In the genomic region with DNA sequence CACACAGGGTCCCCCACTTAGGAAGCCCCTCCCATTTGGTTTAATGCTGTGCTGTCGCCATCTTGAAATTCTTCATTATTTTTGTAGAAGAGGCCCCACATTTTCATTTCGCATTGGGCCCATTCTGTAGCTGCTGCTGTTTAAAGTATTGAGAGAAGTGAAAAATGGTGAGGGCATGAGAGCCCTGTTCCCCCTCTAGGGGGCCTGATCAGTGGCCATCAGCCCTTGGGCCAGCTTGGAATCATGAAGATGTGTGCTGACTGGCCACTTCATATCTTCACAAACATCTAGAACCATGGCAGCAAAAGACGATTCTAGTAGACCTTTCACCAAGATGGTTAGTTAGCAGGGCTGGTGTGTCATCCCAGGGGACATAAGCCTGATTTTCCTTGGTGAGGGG, we compare ENCODE assay signal across 22 cellular contexts. TPM values are rescaled to one million over a fixed set of nuclear protein-coding genes. Genes with fewer than 3 reads are reported as not detected.
A peak's percentile ranks its signal among the peaks of the same experiment; 100 is the strongest.
DNase-seq lines count a peak whose midpoint lies in the region; ATAC-seq, FAIRE-seq and TF ChIP-seq lines count a peak whose summit lies in the region.
"Had no signal": no experiment of that assay in that cellular context is flagged by ENCODE, and none has a peak within 500 bp of the region (broad histone marks: within the 10 kb centered on the region; RNA-seq: fewer than 3 reads in every experiment).

No MANE protein-coding gene starts in this region.

- H3K4me3 ChIP-seq in K562: no peak overlapping the region
- no peak overlapping the region for H3K4me3 ChIP-seq in spleen
- H3K4me3 ChIP-seq: HAP-1, heart left ventricle, lower lobe of right lung, SJSA1, smooth muscle cell, testis had no signal

- H3K9me3 Mint-ChIP-seq in activated CD4-positive, alpha-beta T cell treated with anti-CD3 and anti-CD28 coated beads, Interleukin-2, amount 10 ng/mL, durations not matched to agents 24 days and 14 days: no peaks in the 10 kb centered on the region
- no peaks in the 10 kb centered on the region for H3K9me3 Mint-ChIP-seq in IgD-negative memory B cell
- no peaks in the 10 kb centered on the region for H3K9me3 Mint-ChIP-seq in natural killer cell

- 61% methylated on average over 3 of the region's 3 CpGs for WGBS in K562 (ENCODE audit: insufficient coverage, low coverage, missing lambda C conversion rate)
- WGBS in spleen, 5 donors: 87 to 95% (median 91%) methylated on average over 3 of the region's 3 CpGs

- peaks cover 33% of the 10 kb centered on the region for H3K36me3 Mint-ChIP-seq in activated CD4-positive, alpha-beta T cell treated with anti-CD3 and anti-CD28 coated beads, Interleukin-2, amount 10 ng/mL, durations not matched to agents 24 days and 14 days (ENCODE audit: low read depth)
- H3K36me3 Mint-ChIP-seq in IgD-negative memory B cell (no peaks in the 10 kb centered on the region), natural killer cell (no peaks in the 10 kb centered on the region)

- POLR2A ChIA-PET in K562 (lab: Yijun Ruan, JAX): no interaction called here

- CTCF ChIA-PET in K562 (lab: Yijun Ruan, JAX; ENCODE audit: low intra/inter-chr PET ratio): no interaction called here

- TF ChIP-seq CTCF in K562 (IDR thresholded peaks at IDR 0.05 in 2 of 3, conservative IDR thresholded peaks at IDR 0.05 in 1 of 3; ENCODE audit: insufficient read depth in 2 of 3, low read depth in 1 of 3, low read length in 3 of 3) (0 out of 6 replicates have a peak, but pooled peaks of 2 of the 3 experiments have one; percentile 7 to 23), spleen (IDR thresholded peaks at IDR 0.05 in 8 of 11, conservative IDR thresholded peaks at IDR 0.05 in 3 of 11) (no peak), natural killer cell (IDR thresholded peaks at IDR 0.05) (no peak)

- in situ Hi-C loops in K562 (cut with MboI): no loop called here

- intact Hi-C loops in activated CD4-positive, alpha-beta T cell treated with anti-CD3 and anti-CD28 coated beads, Interleukin-2, amount 10 ng/mL, durations not matched to agents 24 days and 14 days (cut with micrococcal nuclease): no loop called here
- intact Hi-C loops in K562 (cut with micrococcal nuclease) (no loop called here), spleen (cut with DNase I; ENCODE audit: low total_unique reads) (no loop called here), natural killer cell (cut with micrococcal nuclease) (no loop called here)

- no peak for ATAC-seq in K562
- ATAC-seq in natural killer cell: no peak
- ATAC-seq: heart left ventricle, lower lobe of right lung, Panc1 had no signal

- FAIRE-seq in K562 (lab: Jason Lieb, UNC): no peak
- FAIRE-seq: astrocyte had no signal

- no peak overlapping the region for H2AFZ ChIP-seq in K562 (ENCODE audit: low read depth, low read length)

- peaks cover 48% of the 10 kb centered on the region for H3K79me2 ChIP-seq in K562 (ENCODE audit: control insufficient read depth, insufficient read depth, low read length)

- H3K4me2 ChIP-seq in K562 (ENCODE audit: insufficient read depth, low read length): no peak overlapping the region
- H3K4me2 ChIP-seq: smooth muscle cell had no signal

- H3K4me1 ChIP-seq in K562 (replicated peaks in 1 of 2; ENCODE audit: control insufficient read depth in 2 of 2, insufficient read depth in 2 of 2, low read length in 2 of 2) (peaks cover 21 to 23% of the 10 kb centered on the region in 2 experiments), spleen (peaks cover 47 to 95% (median 75%) of the 10 kb centered on the region in 6 donors)

- no peaks in the 10 kb centered on the region for H4K20me1 ChIP-seq in K562 (replicated peaks; ENCODE audit: control insufficient read depth, insufficient read depth, low read length)

- no peak for DNase-seq in activated CD4-positive, alpha-beta T cell treated with anti-CD3 and anti-CD28 coated beads, Interleukin-2, amount 10 ng/mL, durations not matched to agents 24 days and 14 days
- no peak for DNase-seq in activated CD4-positive, alpha-beta T cell treated with anti-CD3 and anti-CD28 coated beads for 4 hours
- peak in 1 of 4 experiments; percentile 18 for DNase-seq in K562 (ENCODE audit: extremely low read depth in 1 of 4, low spot score in 3 of 4)
- DNase-seq in spleen: no peak
- DNase-seq in NCI-H82 treated with DMSO at 0.1 percent for 48 hours (lab: John Stamatoyannopoulos, UW; ENCODE audit: unreplicated experiment): no peak
- DNase-seq in NK-92 treated with Interleukin-12 subunit alpha and Interleukin-12 subunit beta, amount 100 ng/mL, for 24 hours (lab: John Stamatoyannopoulos, UW): no peak
- DNase-seq in natural killer cell: no peak
- DNase-seq: activated CD4-positive, alpha-beta T cell treated with anti-CD3 and anti-CD28 coated beads, Interleukin-2, amount 50 U/mL, for 1 hour; activated naive CD4-positive, alpha-beta T cell; heart left ventricle; lower lobe of right lung; NCI-H2107; NCI-H526; testis had no signal

- H3K9me3 ChIP-seq in K562 (replicated peaks; ENCODE audit: control insufficient read depth, insufficient read depth, low read depth, low read length): peaks cover 7% of the 10 kb centered on the region
- H3K9me3 ChIP-seq in spleen: no peaks in the 10 kb centered on the region
- H3K9me3 ChIP-seq: HAP-1, heart left ventricle, lower lobe of right lung, SJSA1, testis had no signal

- no peak overlapping the region for H3K27ac ChIP-seq in K562 (ENCODE audit: extremely low read depth, low read depth, low read length)
- H3K27ac ChIP-seq in spleen: peak overlapping the region in 6 of 8 donors; percentile 9 to 98 (median 94)
- H3K27ac ChIP-seq: heart left ventricle, lower lobe of right lung, SJSA1 had no signal

- H3K27me3 Mint-ChIP-seq in activated CD4-positive, alpha-beta T cell treated with anti-CD3 and anti-CD28 coated beads, Interleukin-2, amount 10 ng/mL, durations not matched to agents 24 days and 14 days: no peaks in the 10 kb centered on the region
- H3K27me3 Mint-ChIP-seq in IgD-negative memory B cell (no peaks in the 10 kb centered on the region), natural killer cell (ENCODE audit: low read depth in 2 of 2) (no peaks in the 10 kb centered on the region)

- BruUV-seq in K562 (replicated peaks; lab: Mats Ljungman, UMichigan): no TSS peak

- H3K9me1 ChIP-seq in K562 (ENCODE audit: control insufficient read depth, insufficient read depth, low read length): no peaks in the 10 kb centered on the region

- TF ChIP-seq POLR2A in K562 (conservative IDR thresholded peaks at IDR 0.05): no peak
- no peak for TF ChIP-seq POLR2A in spleen (IDR thresholded peaks at IDR 0.05)

- no peak for TF ChIP-seq RAD21 in K562 (CRISPR knock-in tag; conservative IDR thresholded peaks at IDR 0.05 in 1 of 2, IDR thresholded peaks at IDR 0.05 in 1 of 2)

- H3K27me3 ChIP-seq in K562 (ENCODE audit: control insufficient read depth in 2 of 2, insufficient read depth in 2 of 2, low read length in 2 of 2) (no peaks in the 10 kb centered on the region), spleen (replicated peaks in 1 of 7) (no peaks in the 10 kb centered on the region)
- H3K27me3 ChIP-seq: heart left ventricle, SJSA1, testis had no signal

- peak overlapping the region; percentile 45 for H3K27ac Mint-ChIP-seq in activated CD4-positive, alpha-beta T cell treated with anti-CD3 and anti-CD28 coated beads, Interleukin-2, amount 10 ng/mL, durations not matched to agents 24 days and 14 days
- H3K27ac Mint-ChIP-seq in IgD-negative memory B cell: peak overlapping the region; percentile 68 to 94 (median 91)
- no peak overlapping the region for H3K27ac Mint-ChIP-seq in natural killer cell

- H3K9ac ChIP-seq in K562 (ENCODE audit: insufficient read depth in 1 of 2, low read depth in 2 of 2, low read length in 2 of 2): no peak overlapping the region

- H3K36me3 ChIP-seq in K562 (ENCODE audit: control insufficient read depth, insufficient read depth, low read length) (peaks cover 16% of the 10 kb centered on the region; the same call in 2 of the 3 replicates), spleen (peaks cover 0 to 19% (median 6%) of the 10 kb centered on the region in 6 donors)
- H3K36me3 ChIP-seq: HAP-1, SJSA1 had no signal

- no peak overlapping the region for H3K4me3 Mint-ChIP-seq in activated CD4-positive, alpha-beta T cell treated with anti-CD3 and anti-CD28 coated beads, Interleukin-2, amount 10 ng/mL, durations not matched to agents 24 days and 14 days
- H3K4me3 Mint-ChIP-seq in IgD-negative memory B cell (peak overlapping the region; percentile 13 to 98 (median 77)), natural killer cell (no peak overlapping the region)

- peaks cover 52% of the 10 kb centered on the region for H3K4me1 Mint-ChIP-seq in activated CD4-positive, alpha-beta T cell treated with anti-CD3 and anti-CD28 coated beads, Interleukin-2, amount 10 ng/mL, durations not matched to agents 24 days and 14 days
- H3K4me1 Mint-ChIP-seq in IgD-negative memory B cell (peaks cover 48 to 62% (median 56%) of the 10 kb centered on the region in 3 donors), natural killer cell (peaks cover 28 to 43% of the 10 kb centered on the region in 2 donors)

- TF ChIP-seq EP300 in K562 (IDR thresholded peaks at IDR 0.05; ENCODE audit: low read length): no peak

RNA-seq across cellular contexts. Expression of gene TMEM268, which starts 3.3 kb away (rescaled TPM):
- total RNA-seq in activated CD4-positive, alpha-beta T cell treated with anti-CD3 and anti-CD28 coated beads, Interleukin-2, amount 10 ng/mL, durations not matched to agents 24 days and 14 days: 24.6 and 27.2 TPM in 2 replicates
- polyA plus RNA-seq in IgD-negative memory B cell: 15.9 TPM
- total RNA-seq in K562 (2011; cell fraction: chromatin; rRNA removed; ENCODE audit: low replicate concordance): 35.2 and 43.1 TPM in 2 replicates
- 25.1 and 26.3 TPM in 2 replicates for total RNA-seq in K562 (2011; cell fraction: nucleolus; rRNA removed)
- 33.6 and 48.1 TPM in 2 replicates for total RNA-seq in K562 (2011; cell fraction: nucleoplasm; rRNA removed)
- 9.1 and 11.5 TPM in 2 replicates for total RNA-seq in K562 (2014; rRNA removed)
- total RNA-seq in K562 (2014; rRNA removed; fragmentation: Illumina TruSeq; extraction: Trizol): 10.0 and 10.8 TPM in 2 replicates
- total RNA-seq in K562 (2015; rRNA removed; fragmentation: Illumina TruSeq; extraction: Trizol): 7.1 and 8.6 TPM in 2 replicates
- total RNA-seq in K562 (2021): 14.8 and 17.3 TPM in 2 replicates
- polyA plus RNA-seq in K562 (2011; rRNA removed): 19.3 and 19.4 TPM in 2 replicates
- polyA plus RNA-seq in K562 (2011; cell fraction: cytosol; rRNA removed): 10.1 and 20.0 TPM in 2 replicates
- polyA plus RNA-seq in K562 (2011; cell fraction: nucleus; rRNA removed): 10.2 and 12.8 TPM in 2 replicates
- 7.4 and 20.0 TPM in 2 replicates for polyA plus RNA-seq in K562 (2012)
- polyA plus RNA-seq in K562 (2014; fragmentation: Illumina TruSeq; extraction: Trizol): 19.4 and 19.6 TPM in 2 replicates
- polyA plus RNA-seq in K562 (2014; fragmentation: Nextera tagmentation; extraction: Ambion mirVana): 1 to 10 TPM; 2.6 to 2.7 TPM
- 8.4 and 10.5 TPM in 2 replicates for polyA plus RNA-seq in K562 (2014; rRNA removed)
- 19.3 and 23.1 TPM in 2 replicates for polyA minus RNA-seq in K562 (2011; rRNA and poly(A)+ RNA removed)
- 7.8 and 12.3 TPM in 2 replicates for polyA minus RNA-seq in K562 (2011; cell fraction: cytosol; rRNA and poly(A)+ RNA removed)
- polyA minus RNA-seq in K562 (2011; cell fraction: nucleus; rRNA and poly(A)+ RNA removed): 4.7 and 6.6 TPM in 2 replicates
- 10 to 100 TPM; 24.2 to 51.6 (median 38.4) TPM for total RNA-seq in spleen
- polyA plus RNA-seq in spleen: 10 to 100 TPM in 1 of 3 donors, 1 to 10 TPM in 2; 8.5 to 12.9 (median 9.6) TPM
- 10 to 100 TPM; 10.4 to 14.9 (median 11.5) TPM for total RNA-seq in natural killer cell

RNA-seq across cellular contexts. Expression of gene ATP6V1G1, which starts 26.8 kb away (rescaled TPM):
- 46.7 and 47.1 TPM in 2 replicates for total RNA-seq in activated CD4-positive, alpha-beta T cell treated with anti-CD3 and anti-CD28 coated beads, Interleukin-2, amount 10 ng/mL, durations not matched to agents 24 days and 14 days
- polyA plus RNA-seq in IgD-negative memory B cell (361 TPM), K562 (2011; rRNA removed) (132 and 162 TPM in 2 replicates), K562 (2014; fragmentation: Illumina TruSeq; extraction: Trizol) (168 and 193 TPM in 2 replicates), K562 (2014; fragmentation: Nextera tagmentation; extraction: Ambion mirVana) (100 to 1,000 TPM; 396 to 492 TPM), K562 (2014; rRNA removed) (178 and 199 TPM in 2 replicates), spleen (100 to 1,000 TPM; 179 to 219 (median 206) TPM)
- 17.1 and 17.3 TPM in 2 replicates for total RNA-seq in K562 (2011; cell fraction: chromatin; rRNA removed; ENCODE audit: low replicate concordance)
- 25.5 and 28.2 TPM in 2 replicates for total RNA-seq in K562 (2011; cell fraction: nucleolus; rRNA removed)
- total RNA-seq in K562 (2011; cell fraction: nucleoplasm; rRNA removed): 26.2 and 31.3 TPM in 2 replicates
- total RNA-seq in K562 (2014; rRNA removed) (153 and 194 TPM in 2 replicates), K562 (2014; rRNA removed; fragmentation: Illumina TruSeq; extraction: Trizol) (136 and 150 TPM in 2 replicates), K562 (2015; rRNA removed; fragmentation: Illumina TruSeq; extraction: Trizol) (151 and 163 TPM in 2 replicates), K562 (2021) (88.4 and 89.9 TPM in 2 replicates), spleen (100 to 1,000 TPM in 5 of 7 donors, 10 to 100 TPM in 2; 82.3 to 272 (median 106) TPM), natural killer cell (100 to 1,000 TPM in 1 of 3 donors, 10 to 100 TPM in 2; 83.8 to 101 (median 93.5) TPM)
- 52.4 and 86.8 TPM in 2 replicates for polyA plus RNA-seq in K562 (2011; cell fraction: cytosol; rRNA removed)
- polyA plus RNA-seq in K562 (2011; cell fraction: nucleus; rRNA removed): 28.2 and 43.9 TPM in 2 replicates
- polyA plus RNA-seq in K562 (2012): 129 and 131 TPM in 2 replicates
- polyA minus RNA-seq in K562 (2011; rRNA and poly(A)+ RNA removed): 50.7 and 52.0 TPM in 2 replicates
- polyA minus RNA-seq in K562 (2011; cell fraction: cytosol; rRNA and poly(A)+ RNA removed): 24.8 and 31.6 TPM in 2 replicates
- 15.2 and 23.8 TPM in 2 replicates for polyA minus RNA-seq in K562 (2011; cell fraction: nucleus; rRNA and poly(A)+ RNA removed)

RNA-seq across cellular contexts. Expression of gene TEX53, which starts 43.2 kb away (rescaled TPM):
- total RNA-seq in activated CD4-positive, alpha-beta T cell treated with anti-CD3 and anti-CD28 coated beads, Interleukin-2, amount 10 ng/mL, durations not matched to agents 24 days and 14 days: not detected in 2 replicates
- polyA plus RNA-seq in IgD-negative memory B cell (not detected), K562 (2011; rRNA removed) (not detected in 2 replicates), K562 (2014; fragmentation: Illumina TruSeq; extraction: Trizol) (not detected in 2 replicates), K562 (2014; fragmentation: Nextera tagmentation; extraction: Ambion mirVana) (not detected), K562 (2014; rRNA removed) (not detected in 2 replicates), spleen (not detected)
- total RNA-seq in K562 (2011; cell fraction: chromatin; rRNA removed; ENCODE audit: low replicate concordance): not detected in 2 replicates
- not detected in 2 replicates for total RNA-seq in K562 (2011; cell fraction: nucleolus; rRNA removed)
- not detected in 2 replicates for total RNA-seq in K562 (2011; cell fraction: nucleoplasm; rRNA removed)
- total RNA-seq in K562 (2014; rRNA removed) (not detected in 2 replicates), K562 (2014; rRNA removed; fragmentation: Illumina TruSeq; extraction: Trizol) (not detected in 2 replicates), K562 (2015; rRNA removed; fragmentation: Illumina TruSeq; extraction: Trizol) (not detected in 2 replicates), K562 (2021) (not detected in 2 replicates), spleen (not detected), natural killer cell (not detected)
- polyA plus RNA-seq in K562 (2011; cell fraction: cytosol; rRNA removed): not detected in 2 replicates
- not detected in 2 replicates for polyA plus RNA-seq in K562 (2011; cell fraction: nucleus; rRNA removed)
- polyA plus RNA-seq in K562 (2012): not detected in 2 replicates
- polyA minus RNA-seq in K562 (2011; rRNA and poly(A)+ RNA removed): not detected in 2 replicates
- polyA minus RNA-seq in K562 (2011; cell fraction: cytosol; rRNA and poly(A)+ RNA removed): not detected in 2 replicates
- polyA minus RNA-seq in K562 (2011; cell fraction: nucleus; rRNA and poly(A)+ RNA removed): not detected in 2 replicates
- total RNA-seq: A172, astrocyte, heart left ventricle, lower lobe of right lung, myocyte, SJSA1, smooth muscle cell had no signal
- polyA plus RNA-seq: heart left ventricle, smooth muscle cell had no signal

Comparison
In these comparisons a context has a peak if more than half of its experiments do, and no peak if none do; other contexts are left out.
1. H3K27ac Mint-ChIP-seq: peak in activated CD4-positive, alpha-beta T cell treated with anti-CD3 and anti-CD28 coated beads, Interleukin-2, amount 10 ng/mL, durations not matched to agents 24 days and 14 days (single experiment) and IgD-negative memory B cell (3 of 3); none in natural killer cell (0 of 2).
2. H3K4me3 Mint-ChIP-seq: peak in IgD-negative memory B cell (4 of 4); none in activated CD4-positive, alpha-beta T cell treated with anti-CD3 and anti-CD28 coated beads, Interleukin-2, amount 10 ng/mL, durations not matched to agents 24 days and 14 days (single experiment) and natural killer cell (single experiment).
3. CTCF ChIP-seq: peak in K562 (2 of 3); none in spleen (0 of 11) and natural killer cell (single experiment).